In the genomic region with DNA sequence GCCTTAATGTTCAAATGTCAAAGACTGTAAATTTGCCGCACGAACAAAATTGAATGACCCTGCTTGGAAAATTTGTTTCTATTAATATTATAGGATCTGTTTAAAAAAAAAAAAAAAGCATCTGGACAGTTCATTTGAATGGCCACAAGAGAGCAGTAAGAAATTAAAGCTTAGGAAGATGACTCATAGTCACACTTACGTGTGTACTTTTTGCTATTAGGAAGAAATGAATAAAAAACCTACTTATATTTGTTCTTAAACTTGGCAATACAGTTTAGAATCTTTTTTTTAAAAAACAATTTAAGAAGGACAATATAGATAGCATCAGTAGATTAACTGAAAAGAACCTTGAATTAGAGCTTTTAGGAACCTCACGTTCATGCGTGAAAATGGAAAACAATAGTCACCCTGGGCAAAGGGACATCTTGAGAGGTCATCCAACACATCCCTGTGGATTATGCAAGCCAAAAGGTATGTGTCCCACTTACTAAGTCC, we compare ENCODE assay signal across 8 cellular contexts.
DNase-seq lines count a peak whose midpoint lies in the region; ATAC-seq and TF ChIP-seq lines count a peak whose summit lies in the region.

No MANE protein-coding gene starts in this region.

- H4K8ac ChIP-seq in neuronal stem cell (ENCODE audit: low read depth, low read length), result no peak overlapping the region

- intact Hi-C loops in lower lobe of right lung (cut with DNase I), result no loop called here

- no peak overlapping the region for H2BK15ac ChIP-seq in neuronal stem cell (ENCODE audit: low read length)

- H3K9me3 ChIP-seq in lower lobe of right lung, result no peaks in the 10 kb centered on the region
- H3K9me3 ChIP-seq in neuronal stem cell (replicated peaks in 1 of 2; ENCODE audit: control insufficient read depth in 2 of 2, insufficient read depth in 1 of 2, low read depth in 1 of 2, low read length in 2 of 2), result no peaks in the 10 kb centered on the region

- no peak overlapping the region for H2AK5ac ChIP-seq in neuronal stem cell (ENCODE audit: low read depth, low read length)

- H3K27me3 Mint-ChIP-seq in activated T-cell treated with anti-CD3 and anti-CD28 coated beads, Interleukin-2, amount 50 U/mL, for 4 hours (ENCODE audit: low read depth), result no peaks in the 10 kb centered on the region

- H3K36me3 ChIP-seq in lower lobe of right lung (no peaks in the 10 kb centered on the region), neuronal stem cell (replicated peaks in 1 of 2; ENCODE audit: control insufficient read depth in 2 of 2, insufficient read depth in 2 of 2, low read length in 2 of 2) (no peaks in the 10 kb centered on the region)

- H3K4me3 ChIP-seq in lower lobe of right lung (no peak overlapping the region), neuronal stem cell (ENCODE audit: low read length in 2 of 2) (no peak overlapping the region)

- no peaks in the 10 kb centered on the region for H3K9me3 Mint-ChIP-seq in activated T-cell treated with anti-CD3 and anti-CD28 coated beads, Interleukin-2, amount 50 U/mL, for 4 hours

- WGBS in neuronal stem cell (ENCODE audit: extremely low coverage in 2 of 2, insufficient read length in 2 of 2, insufficient replicate concordance in 1 of 2), 2 donors, result no CpG with 5 or more reads among the region's 5 CpGs

- ATAC-seq in lower lobe of right lung (peak in 1 of 2 donors; percentile 68), HG03520 (IDR thresholded peaks at IDR 0.05; ENCODE audit: unreplicated experiment) (no peak)
- no peak for ATAC-seq in activated T-cell treated with anti-CD3 and anti-CD28 coated beads, Interleukin-2, amount 50 U/mL, for 4 hours

- in situ Hi-C loops in T47D (cut with HindIII; ENCODE audit: low pct_unique_long_range_greater_than_20kb, low sequenced_read_pairs), result no loop called here

- no peak overlapping the region for H2BK5ac ChIP-seq in neuronal stem cell (ENCODE audit: low read length)

- H4K91ac ChIP-seq in neuronal stem cell (ENCODE audit: low read depth, low read length, poor library complexity), result no peak overlapping the region

- no peak overlapping the region for H3K14ac ChIP-seq in neuronal stem cell (ENCODE audit: low read length)

- H3K4ac ChIP-seq in neuronal stem cell (ENCODE audit: low read length), result no peak overlapping the region

- DNase-seq in DMS53 treated with DMSO at 0.1 percent for 48 hours (lab: John Stamatoyannopoulos, UW; ENCODE audit: unreplicated experiment) (peak; percentile 34), NCI-H1048 (lab: John Stamatoyannopoulos, UW) (peak; percentile 2), T47D (ENCODE audit: low read depth in 1 of 2, low spot score in 1 of 2) (peak; percentile 18 to 52), lower lobe of right lung (no peak), activated gamma-delta T cell treated with Interleukin-2 at 50 U/mL for 16 hours (no peak), neuronal stem cell (ENCODE audit: low spot score) (no peak)
- no peak for DNase-seq in activated T-cell treated with anti-CD3 and anti-CD28 coated beads, Interleukin-2, amount 50 U/mL, for 4 hours

- no peaks in the 10 kb centered on the region for H3K4me1 ChIP-seq in lower lobe of right lung
- H3K4me1 ChIP-seq in neuronal stem cell (ENCODE audit: control insufficient read depth in 2 of 2, insufficient read depth in 1 of 2, low read depth in 1 of 2, low read length in 2 of 2), result peaks cover 0 to 17% of the 10 kb centered on the region in 2 donors

- H3K36me3 Mint-ChIP-seq in activated T-cell treated with anti-CD3 and anti-CD28 coated beads, Interleukin-2, amount 50 U/mL, for 4 hours (ENCODE audit: insufficient read depth), result no peaks in the 10 kb centered on the region

- no peak overlapping the region for H2BK12ac ChIP-seq in neuronal stem cell (ENCODE audit: low read length)

- no peak overlapping the region for H3K27ac ChIP-seq in lower lobe of right lung
- no peak overlapping the region for H3K27ac ChIP-seq in neuronal stem cell (replicated peaks; ENCODE audit: low read length)

- no peak overlapping the region for H3K23ac ChIP-seq in neuronal stem cell (ENCODE audit: low read depth, low read length, poor library complexity)

- no peak overlapping the region for H3K9ac ChIP-seq in neuronal stem cell (ENCODE audit: low read depth, low read length, poor library complexity)

- no peaks in the 10 kb centered on the region for H3K4me1 Mint-ChIP-seq in activated T-cell treated with anti-CD3 and anti-CD28 coated beads, Interleukin-2, amount 50 U/mL, for 4 hours (ENCODE audit: low read depth)

- H2AFZ ChIP-seq in neuronal stem cell (ENCODE audit: low read length), result no peak overlapping the region

- no peak overlapping the region for H2BK120ac ChIP-seq in neuronal stem cell (ENCODE audit: low read depth, low read length)

- H3K79me1 ChIP-seq in neuronal stem cell (ENCODE audit: low read depth, low read length), result no peaks in the 10 kb centered on the region

- H3K4me2 ChIP-seq in neuronal stem cell (ENCODE audit: insufficient read depth, low read length, poor library complexity, severe bottlenecking), result no peak overlapping the region

- no peak overlapping the region for H3K18ac ChIP-seq in neuronal stem cell (ENCODE audit: low read length)

- H3K4me3 Mint-ChIP-seq in activated T-cell treated with anti-CD3 and anti-CD28 coated beads, Interleukin-2, amount 50 U/mL, for 4 hours, result no peak overlapping the region

- no peaks in the 10 kb centered on the region for H3K27me3 ChIP-seq in lower lobe of right lung (ENCODE audit: low read depth)
- no peaks in the 10 kb centered on the region for H3K27me3 ChIP-seq in neuronal stem cell (ENCODE audit: control insufficient read depth in 3 of 3, insufficient read depth in 3 of 3, low read depth in 1 of 3, low read length in 3 of 3)

- peak; percentile 52 for TF ChIP-seq CTCF in lower lobe of right lung (IDR thresholded peaks at IDR 0.05)

Comparison
In these comparisons a context has a peak if more than half of its experiments do, and no peak if none do; other contexts are left out.
1. DNase-seq: peak in DMS53 treated with DMSO at 0.1 percent for 48 hours (single experiment), NCI-H1048 (single experiment) and T47D (2 of 2); none in lower lobe of right lung (single experiment), activated gamma-delta T cell treated with Interleukin-2 at 50 U/mL for 16 hours (single experiment), neuronal stem cell (single experiment) and activated T-cell treated with anti-CD3 and anti-CD28 coated beads, Interleukin-2, amount 50 U/mL, for 4 hours (single experiment).